ENCODE assay signal across 1 cellular context in the genomic region with DNA sequence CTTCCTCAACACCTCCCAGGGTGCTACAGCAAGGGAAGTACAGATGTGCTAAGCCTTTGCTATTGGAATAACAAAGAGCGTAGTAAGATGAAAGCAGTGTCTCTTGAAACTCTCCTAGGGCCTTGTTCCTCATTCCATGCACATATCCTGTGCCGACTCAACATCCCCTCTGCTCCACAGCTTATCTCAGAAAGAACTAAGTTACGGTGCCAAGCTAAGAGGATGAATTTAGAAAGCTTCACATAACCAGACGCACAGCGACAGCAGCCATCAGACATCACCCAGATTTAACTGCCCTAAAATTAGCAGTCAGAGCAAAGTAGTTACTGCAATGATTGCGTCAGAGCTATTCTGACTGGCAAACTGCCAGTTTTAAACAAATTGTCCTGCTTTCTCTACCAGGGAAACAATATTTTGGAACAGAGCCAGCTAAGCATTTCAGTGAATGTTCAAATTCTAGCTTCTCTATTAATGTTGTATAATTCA.
TF ChIP-seq lines count a peak whose summit lies in the region.

No MANE protein-coding gene starts in this region.

TF ChIP-seq in GM23338, 12 proteins besides CTCF, POLR2A, EP300 and RAD21:
- TF ChIP-seq, protein P1, sequence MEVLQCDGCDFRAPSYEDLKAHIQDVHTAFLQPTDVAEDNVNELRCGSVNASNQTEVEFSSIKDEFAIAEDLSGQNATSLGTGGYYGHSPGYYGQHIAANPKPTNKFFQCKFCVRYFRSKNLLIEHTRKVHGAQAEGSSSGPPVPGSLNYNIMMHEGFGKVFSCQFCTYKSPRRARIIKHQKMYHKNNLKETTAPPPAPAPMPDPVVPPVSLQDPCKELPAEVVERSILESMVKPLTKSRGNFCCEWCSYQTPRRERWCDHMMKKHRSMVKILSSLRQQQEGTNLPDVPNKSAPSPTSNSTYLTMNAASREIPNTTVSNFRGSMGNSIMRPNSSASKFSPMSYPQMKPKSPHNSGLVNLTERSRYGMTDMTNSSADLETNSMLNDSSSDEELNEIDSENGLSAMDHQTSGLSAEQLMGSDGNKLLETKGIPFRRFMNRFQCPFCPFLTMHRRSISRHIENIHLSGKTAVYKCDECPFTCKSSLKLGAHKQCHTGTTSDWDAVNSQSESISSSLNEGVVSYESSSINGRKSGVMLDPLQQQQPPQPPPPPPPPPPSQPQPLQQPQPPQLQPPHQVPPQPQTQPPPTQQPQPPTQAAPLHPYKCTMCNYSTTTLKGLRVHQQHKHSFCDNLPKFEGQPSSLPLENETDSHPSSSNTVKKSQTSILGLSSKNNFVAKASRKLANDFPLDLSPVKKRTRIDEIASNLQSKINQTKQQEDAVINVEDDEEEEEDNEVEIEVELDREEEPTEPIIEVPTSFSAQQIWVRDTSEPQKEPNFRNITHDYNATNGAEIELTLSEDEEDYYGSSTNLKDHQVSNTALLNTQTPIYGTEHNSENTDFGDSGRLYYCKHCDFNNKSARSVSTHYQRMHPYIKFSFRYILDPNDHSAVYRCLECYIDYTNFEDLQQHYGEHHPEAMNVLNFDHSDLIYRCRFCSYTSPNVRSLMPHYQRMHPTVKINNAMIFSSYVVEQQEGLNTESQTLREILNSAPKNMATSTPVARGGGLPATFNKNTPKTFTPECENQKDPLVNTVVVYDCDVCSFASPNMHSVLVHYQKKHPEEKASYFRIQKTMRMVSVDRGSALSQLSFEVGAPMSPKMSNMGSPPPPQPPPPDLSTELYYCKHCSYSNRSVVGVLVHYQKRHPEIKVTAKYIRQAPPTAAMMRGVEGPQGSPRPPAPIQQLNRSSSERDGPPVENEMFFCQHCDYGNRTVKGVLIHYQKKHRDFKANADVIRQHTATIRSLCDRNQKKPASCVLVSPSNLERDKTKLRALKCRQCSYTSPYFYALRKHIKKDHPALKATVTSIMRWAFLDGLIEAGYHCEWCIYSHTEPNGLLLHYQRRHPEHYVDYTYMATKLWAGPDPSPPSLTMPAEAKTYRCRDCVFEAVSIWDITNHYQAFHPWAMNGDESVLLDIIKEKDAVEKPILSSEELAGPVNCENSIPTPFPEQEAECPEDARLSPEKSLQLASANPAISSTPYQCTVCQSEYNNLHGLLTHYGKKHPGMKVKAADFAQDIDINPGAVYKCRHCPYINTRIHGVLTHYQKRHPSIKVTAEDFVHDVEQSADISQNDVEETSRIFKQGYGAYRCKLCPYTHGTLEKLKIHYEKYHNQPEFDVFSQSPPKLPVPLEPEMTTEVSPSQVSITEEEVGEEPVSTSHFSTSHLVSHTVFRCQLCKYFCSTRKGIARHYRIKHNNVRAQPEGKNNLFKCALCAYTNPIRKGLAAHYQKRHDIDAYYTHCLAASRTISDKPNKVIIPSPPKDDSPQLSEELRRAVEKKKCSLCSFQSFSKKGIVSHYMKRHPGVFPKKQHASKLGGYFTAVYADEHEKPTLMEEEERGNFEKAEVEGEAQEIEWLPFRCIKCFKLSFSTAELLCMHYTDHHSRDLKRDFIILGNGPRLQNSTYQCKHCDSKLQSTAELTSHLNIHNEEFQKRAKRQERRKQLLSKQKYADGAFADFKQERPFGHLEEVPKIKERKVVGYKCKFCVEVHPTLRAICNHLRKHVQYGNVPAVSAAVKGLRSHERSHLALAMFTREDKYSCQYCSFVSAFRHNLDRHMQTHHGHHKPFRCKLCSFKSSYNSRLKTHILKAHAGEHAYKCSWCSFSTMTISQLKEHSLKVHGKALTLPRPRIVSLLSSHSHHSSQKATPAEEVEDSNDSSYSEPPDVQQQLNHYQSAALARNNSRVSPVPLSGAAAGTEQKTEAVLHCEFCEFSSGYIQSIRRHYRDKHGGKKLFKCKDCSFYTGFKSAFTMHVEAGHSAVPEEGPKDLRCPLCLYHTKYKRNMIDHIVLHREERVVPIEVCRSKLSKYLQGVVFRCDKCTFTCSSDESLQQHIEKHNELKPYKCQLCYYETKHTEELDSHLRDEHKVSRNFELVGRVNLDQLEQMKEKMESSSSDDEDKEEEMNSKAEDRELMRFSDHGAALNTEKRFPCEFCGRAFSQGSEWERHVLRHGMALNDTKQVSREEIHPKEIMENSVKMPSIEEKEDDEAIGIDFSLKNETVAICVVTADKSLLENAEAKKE (CRISPR knock-in tag; IDR thresholded peaks at IDR 0.05), result peak; percentile 59
- no peak for TF ChIP-seq STAT1 (IDR thresholded peaks at IDR 0.05; ENCODE audit: unreplicated experiment)
- TF ChIP-seq JUNB (IDR thresholded peaks at IDR 0.05; ENCODE audit: unreplicated experiment), result no peak
